ENCODE assay signal across 9 cellular contexts in the genomic region with DNA sequence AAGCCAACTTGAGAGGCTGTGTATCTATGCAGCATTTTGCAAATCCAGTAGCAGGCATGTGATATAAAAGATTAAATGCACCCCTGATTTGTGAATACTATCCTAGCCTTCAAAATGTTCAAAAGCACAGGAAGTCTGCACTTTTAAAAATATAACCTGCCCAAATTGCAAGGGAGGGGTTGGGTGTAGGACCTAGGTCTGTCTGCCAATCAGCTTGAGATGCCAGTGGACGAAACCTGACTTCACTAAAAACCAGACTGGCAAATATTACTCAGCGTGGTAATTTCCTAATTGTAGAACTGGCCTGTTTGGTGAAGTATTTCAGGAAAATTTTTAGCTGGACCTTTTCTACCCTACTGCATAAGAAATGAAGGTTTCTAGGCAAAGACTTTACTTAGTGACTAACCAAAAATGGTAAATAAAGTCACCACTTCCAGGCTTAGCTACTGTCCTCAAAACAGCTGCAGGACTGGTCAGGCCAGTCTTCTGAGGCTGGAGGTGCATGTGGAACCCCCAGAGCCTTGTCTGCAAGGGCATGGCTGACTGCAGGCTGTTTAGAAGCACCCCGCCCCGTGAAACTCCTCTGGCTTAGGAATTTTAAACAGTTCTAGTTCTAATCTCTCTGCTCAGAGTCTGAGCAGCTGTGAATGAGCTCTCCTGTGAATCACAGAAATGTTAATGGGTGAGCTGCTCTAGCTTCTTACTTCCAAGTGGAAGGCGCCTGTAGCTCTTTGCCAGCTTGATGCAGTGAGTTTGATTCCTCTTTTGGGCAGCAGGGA.
DNase-seq lines count a peak whose midpoint lies in the region; ATAC-seq lines count a peak whose summit lies in the region.
"Had no signal": no experiment of that assay in that cellular context is flagged by ENCODE, and none has a peak within 500 bp of the region (broad histone marks: within the 10 kb centered on the region; RNA-seq: fewer than 3 reads in every experiment).

No MANE protein-coding gene starts in this region.

- peak; percentile 75 for ATAC-seq in GM18868 (IDR thresholded peaks at IDR 0.05; ENCODE audit: unreplicated experiment)
- ATAC-seq in GM21737 (IDR thresholded peaks at IDR 0.05; ENCODE audit: unreplicated experiment) = peak; percentile 64
- peak; percentile 9 for ATAC-seq in HG03558 (IDR thresholded peaks at IDR 0.05; ENCODE audit: extremely low read depth, unreplicated experiment)

- DNase-seq in myocyte (ENCODE audit: low read depth) = peak; percentile 45
- DNase-seq in NCI-H524 (lab: John Stamatoyannopoulos, UW) = no peak
- DNase-seq in mesenteric fat pad (ENCODE audit: low spot score) = no peak
- DNase-seq in UCSD-AML1 (lab: John Stamatoyannopoulos, UW; ENCODE audit: unreplicated experiment) = no peak
- no peak for DNase-seq in cerebellar cortex (ENCODE audit: low spot score)
- DNase-seq: NCI-H526 had no signal

Comparison
In these comparisons a context has a peak if more than half of its experiments do, and no peak if none do; other contexts are left out.
1. ATAC-seq: peak in every context shown above with its lines; median percentile 75 in GM18868; 64 in GM21737; 9 in HG03558.